ENCODE assay signal across 20 cellular contexts in genomic region chr3:14846481-14846880, GRCh38. TPM values are rescaled to one million over a fixed set of nuclear protein-coding genes. Genes with fewer than 3 reads are reported as not detected.
DNase-seq lines count a peak whose midpoint lies in the region; ATAC-seq and TF ChIP-seq lines count a peak whose summit lies in the region.
"Had no signal": no experiment of that assay in that cellular context is flagged by ENCODE, and none has a peak within 500 bp of the region (broad histone marks: within the 10 kb centered on the region; RNA-seq: fewer than 3 reads in every experiment).

No MANE protein-coding gene starts in this region.

- in situ Hi-C loops in ACHN (cut with HindIII; ENCODE audit: low pct_ligation_motif_present, low pct_unique_long_range_greater_than_20kb, low sequenced_read_pairs): no loop called here

- H3K36me3 ChIP-seq in GM23338 (ENCODE audit: insufficient read depth) (no peaks in the 10 kb centered on the region), WERI-Rb-1 (no peaks in the 10 kb centered on the region)
- H3K36me3 ChIP-seq: BE2C, SJCRH30 had no signal

- peak overlapping the region; percentile 69; the same call in 1 of the 2 replicates for H3K4me2 ChIP-seq in GM23338

- H3K9me3 Mint-ChIP-seq in GM23338: no peaks in the 10 kb centered on the region
- no peaks in the 10 kb centered on the region for H3K9me3 Mint-ChIP-seq in chondrocyte (ENCODE audit: low read depth)
- H3K9me3 Mint-ChIP-seq in memory B cell: no peaks in the 10 kb centered on the region
- no peaks in the 10 kb centered on the region for H3K9me3 Mint-ChIP-seq in stimulated activated memory B cell treated with anti-CD40 and anti-IgM and Interleukin-4, amounts not matched to agents 10 μg/mL and 1 μg/mL and 100 μg/mL, for 72 hours
- H3K9me3 Mint-ChIP-seq in activated CD4-positive, alpha-beta T cell treated with anti-CD3 and anti-CD28 coated beads, Interleukin-2, amount 10 ng/mL, durations not matched to agents 7 days and 5 days: no peaks in the 10 kb centered on the region

- H3K9me2 ChIP-seq in GM23338 (ENCODE audit: insufficient read depth): no peaks in the 10 kb centered on the region

- H3K27ac Mint-ChIP-seq in GM23338 (no peak overlapping the region), chondrocyte (ENCODE audit: unreplicated experiment) (no peak overlapping the region), memory B cell (peak overlapping the region; percentile 69)
- H3K27ac Mint-ChIP-seq in stimulated activated memory B cell treated with anti-CD40 and anti-IgM and Interleukin-4, amounts not matched to agents 10 μg/mL and 1 μg/mL and 100 μg/mL, for 72 hours: peak overlapping the region; percentile 82
- H3K27ac Mint-ChIP-seq in activated CD4-positive, alpha-beta T cell treated with anti-CD3 and anti-CD28 coated beads, Interleukin-2, amount 10 ng/mL, durations not matched to agents 7 days and 5 days: no peak overlapping the region

- H4K20me1 ChIP-seq in GM23338 (replicated peaks; ENCODE audit: insufficient read depth): no peaks in the 10 kb centered on the region

- CTCF ChIA-PET in activated CD4-positive, alpha-beta T cell treated with anti-CD3 and anti-CD28 coated beads, Interleukin-2, amount 10 ng/mL, durations not matched to agents 7 days and 5 days (lab: Charles Lee): interaction anchor here (0.6 to 1.3 kb wide), 2 partner anchors 75 to 268 kb away, joined by 3 to 4 read pairs; no protein-coding TSS in a partner anchor

- H3K4me3 ChIP-seq in GM23338 (no peak overlapping the region), WERI-Rb-1 (ENCODE audit: low read depth, low read length) (no peak overlapping the region)
- H3K4me3 ChIP-seq: SJCRH30 had no signal

- H3K79me2 ChIP-seq in GM23338 (replicated peaks; ENCODE audit: insufficient read depth): no peaks in the 10 kb centered on the region

- H3K27ac ChIP-seq in GM23338 (ENCODE audit: low read depth) (no peak overlapping the region), WERI-Rb-1 (no peak overlapping the region)
- H3K27ac ChIP-seq: SJCRH30 had no signal

- H3K36me3 Mint-ChIP-seq in GM23338 (ENCODE audit: low read depth): no peaks in the 10 kb centered on the region
- H3K36me3 Mint-ChIP-seq in chondrocyte (ENCODE audit: low read depth): no peaks in the 10 kb centered on the region
- H3K36me3 Mint-ChIP-seq in memory B cell: no peaks in the 10 kb centered on the region
- H3K36me3 Mint-ChIP-seq in stimulated activated memory B cell treated with anti-CD40 and anti-IgM and Interleukin-4, amounts not matched to agents 10 μg/mL and 1 μg/mL and 100 μg/mL, for 72 hours: no peaks in the 10 kb centered on the region
- H3K36me3 Mint-ChIP-seq in activated CD4-positive, alpha-beta T cell treated with anti-CD3 and anti-CD28 coated beads, Interleukin-2, amount 10 ng/mL, durations not matched to agents 7 days and 5 days (ENCODE audit: low read depth): no peaks in the 10 kb centered on the region

- H3F3A ChIP-seq in GM23338 (replicated peaks; ENCODE audit: low read depth): 0 out of 2 replicates have a peak, but pooled peaks cover 3% of the 10 kb centered on the region

- ATAC-seq in GM23338 (no peak), memory B cell (ENCODE audit: low read depth) (no peak)
- no peak for ATAC-seq in stimulated activated memory B cell treated with anti-CD40 and anti-IgM and Interleukin-4, amounts not matched to agents 10 μg/mL and 1 μg/mL and 100 μg/mL, for 72 hours
- ATAC-seq: Panc1 had no signal

- H3K4me1 Mint-ChIP-seq in GM23338 (peaks cover 58% of the 10 kb centered on the region), chondrocyte (ENCODE audit: low read depth) (no peaks in the 10 kb centered on the region), memory B cell (peaks cover 39% of the 10 kb centered on the region)
- H3K4me1 Mint-ChIP-seq in stimulated activated memory B cell treated with anti-CD40 and anti-IgM and Interleukin-4, amounts not matched to agents 10 μg/mL and 1 μg/mL and 100 μg/mL, for 72 hours: peaks cover 59% of the 10 kb centered on the region
- H3K4me1 Mint-ChIP-seq in activated CD4-positive, alpha-beta T cell treated with anti-CD3 and anti-CD28 coated beads, Interleukin-2, amount 10 ng/mL, durations not matched to agents 7 days and 5 days: peaks cover 27% of the 10 kb centered on the region

- H3K4me1 ChIP-seq in GM23338 (ENCODE audit: insufficient read depth): peaks cover 37% of the 10 kb centered on the region
- H3K4me1 ChIP-seq: SJCRH30 had no signal

- DNase-seq in GM23338 (ENCODE audit: low spot score) (no peak), chondrocyte (ENCODE audit: low spot score) (peak; percentile 46), memory B cell (ENCODE audit: low spot score in 2 of 2) (no peak), ACHN (no peak), WERI-Rb-1 (no peak)
- DNase-seq in activated CD4-positive, alpha-beta T cell treated with anti-CD3 and anti-CD28 coated beads, Interleukin-2, amount 10 ng/mL, durations not matched to agents 7 days and 5 days: no peak
- DNase-seq: BE2C, GOT3, IMR-90, MV-4-11, NCI-H1105 treated with DMSO at 0.1 percent for 48 hours, NCI-H1694, NCI-H2081, NCI-H2171, NCI-H345, NCI-H524, NCI-H82, SJCRH30 had no signal

- no peak for TF ChIP-seq CTCF in GM23338 (conservative IDR thresholded peaks at IDR 0.05; ENCODE audit: low read depth in 2 of 2)
- TF ChIP-seq CTCF in chondrocyte (IDR thresholded peaks at IDR 0.05): no peak
- no peak for TF ChIP-seq CTCF in WERI-Rb-1 (IDR thresholded peaks at IDR 0.05; ENCODE audit: low read depth, low read length)

- H3K4me3 Mint-ChIP-seq in GM23338 (no peak overlapping the region; the same call in 2 of the 3 replicates), chondrocyte (ENCODE audit: unreplicated experiment) (no peak overlapping the region), memory B cell (no peak overlapping the region)
- no peak overlapping the region for H3K4me3 Mint-ChIP-seq in stimulated activated memory B cell treated with anti-CD40 and anti-IgM and Interleukin-4, amounts not matched to agents 10 μg/mL and 1 μg/mL and 100 μg/mL, for 72 hours
- H3K4me3 Mint-ChIP-seq in activated CD4-positive, alpha-beta T cell treated with anti-CD3 and anti-CD28 coated beads, Interleukin-2, amount 10 ng/mL, durations not matched to agents 7 days and 5 days: no peak overlapping the region

- POLR2A ChIA-PET in activated CD4-positive, alpha-beta T cell treated with anti-CD3 and anti-CD28 coated beads, Interleukin-2, amount 10 ng/mL, durations not matched to agents 7 days and 5 days (lab: Charles Lee): no interaction called here

- no peak overlapping the region for H2AFZ ChIP-seq in GM23338

- H3K27me3 ChIP-seq in GM23338 (ENCODE audit: insufficient read depth) (no peaks in the 10 kb centered on the region), WERI-Rb-1 (ENCODE audit: insufficient read depth, low read depth, severe bottlenecking) (peaks cover 40% of the 10 kb centered on the region)
- H3K27me3 ChIP-seq: BE2C had no signal

- H3K27me3 Mint-ChIP-seq in GM23338 (ENCODE audit: insufficient read depth, low read depth, poor library complexity) (peaks cover 6% of the 10 kb centered on the region), chondrocyte (ENCODE audit: low read depth) (peaks cover 65% of the 10 kb centered on the region), memory B cell (peaks cover 2% of the 10 kb centered on the region)
- H3K27me3 Mint-ChIP-seq in stimulated activated memory B cell treated with anti-CD40 and anti-IgM and Interleukin-4, amounts not matched to agents 10 μg/mL and 1 μg/mL and 100 μg/mL, for 72 hours: peaks cover 17% of the 10 kb centered on the region
- peaks cover 26% of the 10 kb centered on the region for H3K27me3 Mint-ChIP-seq in activated CD4-positive, alpha-beta T cell treated with anti-CD3 and anti-CD28 coated beads, Interleukin-2, amount 10 ng/mL, durations not matched to agents 7 days and 5 days

- H3K9me3 ChIP-seq in WERI-Rb-1 (ENCODE audit: severe bottlenecking): no peaks in the 10 kb centered on the region
- H3K9me3 ChIP-seq: BE2C, SJCRH30 had no signal

TF ChIP-seq in GM23338, 12 proteins besides CTCF, POLR2A, EP300 and RAD21 (continues in another document):
- TF ChIP-seq ZNF331 (CRISPR knock-in tag; IDR thresholded peaks at IDR 0.05; ENCODE audit: low read depth) (no peak), EZH2 (IDR thresholded peaks at IDR 0.05; ENCODE audit: low read depth, unreplicated experiment) (no peak), EZH2phosphoT487 (IDR thresholded peaks at IDR 0.05; ENCODE audit: unreplicated experiment) (no peak), POLR2AphosphoS5 (IDR thresholded peaks at IDR 0.05; ENCODE audit: low read depth) (no peak), STAT1 (IDR thresholded peaks at IDR 0.05; ENCODE audit: unreplicated experiment) (no peak), JUNB (IDR thresholded peaks at IDR 0.05; ENCODE audit: unreplicated experiment) (no peak), ETS1 (IDR thresholded peaks at IDR 0.05) (no peak)

RNA-seq across cellular contexts. Expression of gene FGD5, which starts 27.7 kb away (rescaled TPM):
- 12.2 and 19.0 TPM in 2 replicates for total RNA-seq in GM23338 (2014; rRNA removed; shearing (Covaris generic))
- polyA plus RNA-seq in GM23338 (2016; fragmentation: Nextera tagmentation; extraction: Ambion mirVana): 6.9 and 7.4 TPM in 2 replicates
- total RNA-seq in chondrocyte: 0.22 to 0.46 TPM (median 0.28 TPM) in 3 replicates
- total RNA-seq in activated CD4-positive, alpha-beta T cell treated with anti-CD3 and anti-CD28 coated beads, Interleukin-2, amount 10 ng/mL, durations not matched to agents 7 days and 5 days: under 1 TPM; 0.15 to 0.17 TPM
- total RNA-seq: IMR-90, SJCRH30 had no signal
- polyA plus RNA-seq: IMR-90 had no signal

Comparison
In these comparisons a context has a peak if more than half of its experiments do, and no peak if none do; other contexts are left out.
1. H3K27ac Mint-ChIP-seq: peak in memory B cell (single experiment) and stimulated activated memory B cell treated with anti-CD40 and anti-IgM and Interleukin-4, amounts not matched to agents 10 μg/mL and 1 μg/mL and 100 μg/mL, for 72 hours (single experiment); none in GM23338 (single experiment), chondrocyte (single experiment) and activated CD4-positive, alpha-beta T cell treated with anti-CD3 and anti-CD28 coated beads, Interleukin-2, amount 10 ng/mL, durations not matched to agents 7 days and 5 days (single experiment).